29 cellular contexts compared by ENCODE assay signal in the genomic region with DNA sequence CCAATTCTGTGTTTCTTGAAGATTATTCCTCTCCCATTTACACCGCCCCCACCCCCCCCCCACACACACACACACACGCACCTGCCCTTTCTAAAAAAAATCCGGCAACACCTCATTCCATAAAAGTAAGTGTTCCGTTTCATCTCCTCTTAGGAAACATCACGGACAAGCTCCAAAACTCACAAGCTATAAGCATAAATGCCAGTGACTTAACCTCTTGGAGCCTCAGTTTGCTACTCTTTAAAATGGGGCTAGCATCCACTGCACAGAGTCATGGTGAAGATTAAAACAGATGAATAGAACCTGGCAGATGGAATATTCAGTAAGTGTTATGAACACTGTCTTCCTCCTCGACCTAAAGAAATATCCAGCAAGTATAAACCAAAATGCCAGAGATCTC.
"Had no signal": no experiment of that assay in that cellular context is flagged by ENCODE, and none has a peak within 500 bp of the region (broad histone marks: within the 10 kb centered on the region; RNA-seq: fewer than 3 reads in every experiment).

No MANE protein-coding gene starts in this region.

- DNase-seq: activated CD4-positive, alpha-beta memory T cell treated with anti-CD3 and anti-CD28 coated beads for 36 hours; activated CD4-positive, alpha-beta T cell treated with anti-CD3 and anti-CD28 coated beads for 36 hours; activated CD4-positive, alpha-beta T cell treated with anti-CD3 and anti-CD28 coated beads, Interleukin-2, amount 10 ng/mL, durations not matched to agents 24 days and 14 days; activated CD4-positive, CD25-positive, alpha-beta regulatory T cell; activated CD4-positive, CD25-positive, alpha-beta regulatory T cell treated with anti-CD3 and anti-CD28 coated beads, Interleukin-2, amount 50 U/mL, for 72 hours; activated CD8-positive, alpha-beta memory T cell treated with anti-CD3 and anti-CD28 coated beads, Interleukin-2, amount 10 ng/mL, durations not matched to agents 7 days and 5 days; activated CD8-positive, alpha-beta memory T cell treated with anti-CD3 and anti-CD28 coated beads, Interleukin-2, amount 50 U/mL, for 4 hours; activated CD8-positive, alpha-beta T cell treated with anti-CD3 and anti-CD28 coated beads, Interleukin-2, amount 10 ng/mL, durations not matched to agents 7 days and 5 days; activated effector memory CD4-positive, alpha-beta T cell treated with anti-CD3 and anti-CD28 coated beads, Interleukin-2, amount 50 U/mL, for 16 hours; activated naive CD4-positive, alpha-beta T cell treated with anti-CD3 and anti-CD28 coated beads for 36 hours; activated naive CD8-positive, alpha-beta T cell treated with anti-CD3 and anti-CD28 coated beads for 36 hours; activated naive CD8-positive, alpha-beta T cell treated with anti-CD3 and anti-CD28 coated beads, Interleukin-2, amount 50 U/mL, for 24 hours; activated T-cell treated with anti-CD3 and anti-CD28 coated beads, Interleukin-2, amount 50 U/mL, for 1 hour; activated T-cell treated with anti-CD3 and anti-CD28 coated beads, Interleukin-2, amount 50 U/mL, for 48 hours; adrenal gland; amygdala; aorta; body of pancreas; central memory CD4-positive, alpha-beta T cell; dorsolateral prefrontal cortex; effector memory CD4-positive, alpha-beta T cell; endodermal cell; foreskin fibroblast; head of caudate nucleus; T-helper 1 cell; T-helper 17 cell; T1000 had no signal

- H3K36me3 ChIP-seq: adrenal gland had no signal

- ATAC-seq: activated CD4-positive, alpha-beta T cell treated with anti-CD3 and anti-CD28 coated beads for 36 hours; activated CD8-positive, alpha-beta memory T cell treated with anti-CD3 and anti-CD28 coated beads, Interleukin-2, amount 10 ng/mL, durations not matched to agents 7 days and 5 days; activated CD8-positive, alpha-beta T cell treated with anti-CD3 and anti-CD28 coated beads, Interleukin-2, amount 10 ng/mL, durations not matched to agents 7 days and 5 days; activated naive CD8-positive, alpha-beta T cell treated with anti-CD3 and anti-CD28 coated beads, Interleukin-2, amount 50 U/mL, for 24 hours; body of pancreas; esophagus mucosa; T-helper 17 cell had no signal

- H3K4me3 ChIP-seq: adrenal gland, body of pancreas, coronary artery, dorsolateral prefrontal cortex had no signal

- H3K27me3 ChIP-seq: body of pancreas, dorsolateral prefrontal cortex had no signal

- H3K9me3 ChIP-seq: adrenal gland, body of pancreas had no signal

- H3K27ac ChIP-seq: adrenal gland, body of pancreas had no signal
